13 cellular contexts compared by ENCODE assay signal in genomic region chr17:60442271-60443201, GRCh38. TPM values are rescaled to one million over a fixed set of nuclear protein-coding genes. Genes with fewer than 3 reads are reported as not detected.
DNase-seq lines count a peak whose midpoint lies in the region; ATAC-seq and TF ChIP-seq lines count a peak whose summit lies in the region.
"Had no signal": no experiment of that assay in that cellular context is flagged by ENCODE, and none has a peak within 500 bp of the region (broad histone marks: within the 10 kb centered on the region; RNA-seq: fewer than 3 reads in every experiment).

No MANE protein-coding gene starts in this region.

- H3K4me3 ChIP-seq in upper lobe of right lung, result no peak overlapping the region
- H3K4me3 ChIP-seq: SJSA1 had no signal

- intact Hi-C loops in upper lobe of right lung (cut with DNase I), result no loop called here

- H3K9me3 ChIP-seq in upper lobe of right lung, result no peaks in the 10 kb centered on the region
- H3K9me3 ChIP-seq: SJSA1 had no signal

- peaks cover 4% of the 10 kb centered on the region for H3K36me3 Mint-ChIP-seq in type B pancreatic cell

- H3K9me3 Mint-ChIP-seq in type B pancreatic cell, result no peaks in the 10 kb centered on the region
- H3K9me3 Mint-ChIP-seq: activated CD4-positive, alpha-beta T cell treated with anti-CD3 and anti-CD28 coated beads, Interleukin-2, amount 10 ng/mL, durations not matched to agents 24 days and 14 days had no signal

- H3K36me3 ChIP-seq in upper lobe of right lung, result peaks cover 33% of the 10 kb centered on the region

- no peaks in the 10 kb centered on the region for H3K27me3 Mint-ChIP-seq in type B pancreatic cell
- H3K27me3 Mint-ChIP-seq: activated CD4-positive, alpha-beta T cell treated with anti-CD3 and anti-CD28 coated beads, Interleukin-2, amount 10 ng/mL, durations not matched to agents 24 days and 14 days had no signal

- H3K4me1 ChIP-seq in upper lobe of right lung, result no peaks in the 10 kb centered on the region

- H3K27me3 ChIP-seq in upper lobe of right lung, result no peaks in the 10 kb centered on the region
- H3K27me3 ChIP-seq: SJSA1 had no signal

- H3K4me1 Mint-ChIP-seq in type B pancreatic cell (ENCODE audit: unreplicated experiment), result peaks cover 15% of the 10 kb centered on the region
- H3K4me1 Mint-ChIP-seq: activated CD4-positive, alpha-beta T cell treated with anti-CD3 and anti-CD28 coated beads, Interleukin-2, amount 10 ng/mL, durations not matched to agents 24 days and 14 days had no signal

- H3K27ac Mint-ChIP-seq in type B pancreatic cell, result peak overlapping the region; percentile 54
- H3K27ac Mint-ChIP-seq: activated CD4-positive, alpha-beta T cell treated with anti-CD3 and anti-CD28 coated beads, Interleukin-2, amount 10 ng/mL, durations not matched to agents 24 days and 14 days had no signal

- peak overlapping the region; percentile 57 for H3K4me3 Mint-ChIP-seq in type B pancreatic cell
- H3K4me3 Mint-ChIP-seq: activated CD4-positive, alpha-beta T cell treated with anti-CD3 and anti-CD28 coated beads, Interleukin-2, amount 10 ng/mL, durations not matched to agents 24 days and 14 days had no signal

- H3K27ac ChIP-seq in angular gyrus (ENCODE audit: low read depth, low read length) (peak overlapping the region; percentile 76), upper lobe of right lung (no peak overlapping the region)
- H3K27ac ChIP-seq: SJSA1 had no signal

- DNase-seq in HT1080 (ENCODE audit: low read depth), result peak; percentile 41
- peak; percentile 62 for DNase-seq in inferior parietal cortex (ENCODE audit: extremely low spot score)
- peak; percentile 31 for DNase-seq in type B pancreatic cell (ENCODE audit: extremely low spot score, unreplicated experiment)
- no peak for DNase-seq in RPMI8226
- no peak for DNase-seq in upper lobe of right lung
- DNase-seq in OCI-M2 (lab: John Stamatoyannopoulos, UW; ENCODE audit: unreplicated experiment), result no peak
- DNase-seq: activated CD4-positive, alpha-beta T cell treated with anti-CD3 and anti-CD28 coated beads, Interleukin-2, amount 10 ng/mL, durations not matched to agents 24 days and 14 days; activated gamma-delta T cell; DND-41; effector memory CD4-positive, alpha-beta T cell; stimulated activated CD4-positive, alpha-beta T cell treated with anti-CD3 and anti-CD28 coated beads, Interleukin-2, amount 100 ng/mL, for 24 hours had no signal

- TF ChIP-seq CTCF in type B pancreatic cell (conservative IDR thresholded peaks at IDR 0.05) (no peak), upper lobe of right lung (IDR thresholded peaks at IDR 0.05) (no peak)

- ATAC-seq in upper lobe of right lung, result no peak

RNA-seq across cellular contexts. Expression of gene CHCT1, which starts 20.2 kb away (rescaled TPM):
- not detected in 2 replicates for total RNA-seq in HT1080 (2014; rRNA removed; shearing (Covaris generic))
- polyA plus RNA-seq in HT1080 (2015; cell fraction: cytosol; rRNA removed), result not detected in 2 replicates
- not detected in 2 replicates for polyA plus RNA-seq in HT1080 (2015; cell fraction: nucleus; rRNA removed)
- total RNA-seq in type B pancreatic cell (ENCODE audit: low replicate concordance) (not detected in 2 replicates), upper lobe of right lung (not detected)
- total RNA-seq: activated CD4-positive, alpha-beta T cell treated with anti-CD3 and anti-CD28 coated beads, Interleukin-2, amount 10 ng/mL, durations not matched to agents 24 days and 14 days; SJSA1 had no signal

RNA-seq across cellular contexts. Expression of gene USP32, which starts 50.6 kb away (rescaled TPM):
- total RNA-seq in HT1080 (2014; rRNA removed; shearing (Covaris generic)), result 31.7 and 34.4 TPM in 2 replicates
- polyA plus RNA-seq in HT1080 (2015; cell fraction: cytosol; rRNA removed), result 19.8 and 26.1 TPM in 2 replicates
- 20.5 and 23.5 TPM in 2 replicates for polyA plus RNA-seq in HT1080 (2015; cell fraction: nucleus; rRNA removed)
- total RNA-seq in type B pancreatic cell (ENCODE audit: low replicate concordance) (33.1 and 39.1 TPM in 2 replicates), upper lobe of right lung (72.4 TPM)

Comparison
In these comparisons a context has a peak if more than half of its experiments do, and no peak if none do; other contexts are left out.
1. DNase-seq: peak in HT1080 (single experiment), inferior parietal cortex (single experiment) and type B pancreatic cell (single experiment); none in RPMI8226 (single experiment), upper lobe of right lung (single experiment) and OCI-M2 (single experiment).